1 cellular context compared by ENCODE assay signal in the genomic region with DNA sequence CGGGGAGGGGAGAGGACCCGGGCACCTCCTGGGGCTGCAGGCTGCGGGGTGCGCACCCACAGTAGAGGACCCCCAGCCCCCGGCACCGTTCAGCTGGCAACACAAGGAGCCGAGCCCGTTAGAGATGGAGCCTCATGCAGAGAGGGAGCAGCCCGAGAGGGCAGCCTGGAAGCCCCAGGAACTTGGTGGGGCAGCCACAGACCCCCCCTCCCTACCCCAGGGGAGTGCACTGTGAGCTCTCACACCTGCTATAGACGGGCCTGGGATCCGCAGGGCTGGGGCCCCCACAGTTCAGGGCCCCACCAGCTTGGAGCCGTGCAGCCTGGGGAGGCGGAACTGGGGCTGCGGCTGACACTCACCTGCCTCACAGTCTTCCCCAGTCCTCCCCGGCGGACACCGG.
TF ChIP-seq lines count a peak whose summit lies in the region.

No MANE protein-coding gene starts in this region.

TF ChIP-seq in K562, 482 proteins besides CTCF, POLR2A, EP300 and RAD21:
- peak; percentile 44; the same call in 1 of the 2 replicates for TF ChIP-seq POLR2G (IDR thresholded peaks at IDR 0.05; ENCODE audit: low read depth, low read length)
- TF ChIP-seq MTF1 (CRISPR knock-in tag; IDR thresholded peaks at IDR 0.05; ENCODE audit: borderline replicate concordance): no peak
